ENCODE assay signal across 1 cellular context in genomic region chr3:161322781-161323568, GRCh38.
TF ChIP-seq lines count a peak whose summit lies in the region.

No MANE protein-coding gene starts in this region.

TF ChIP-seq in HepG2, 621 proteins besides CTCF, POLR2A, EP300 and RAD21 (continued from another document and continues in another):
- TF ChIP-seq CBFB (CRISPR knock-in tag; IDR thresholded peaks at IDR 0.05) (no peak), GZF1 (CRISPR knock-in tag; IDR thresholded peaks at IDR 0.05) (no peak), TOPORS (CRISPR knock-in tag; IDR thresholded peaks at IDR 0.05) (no peak), AHR (CRISPR knock-in tag; IDR thresholded peaks at IDR 0.05) (no peak), TRAFD1 (CRISPR knock-in tag; IDR thresholded peaks at IDR 0.05; ENCODE audit: borderline replicate concordance) (no peak), MEIS1 (CRISPR knock-in tag; IDR thresholded peaks at IDR 0.05; ENCODE audit: borderline replicate concordance) (no peak), THAP9 (CRISPR knock-in tag; IDR thresholded peaks at IDR 0.05; ENCODE audit: borderline replicate concordance) (no peak), ZNF737 (CRISPR knock-in tag; IDR thresholded peaks at IDR 0.05; ENCODE audit: borderline replicate concordance) (no peak), RBM39 (IDR thresholded peaks at IDR 0.05; ENCODE audit: low read depth, low read length, poor library complexity, severe bottlenecking) (no peak), TCF7L2 (IDR thresholded peaks at IDR 0.05; ENCODE audit: low read depth, low read length) (0 out of 2 replicates have a peak, but pooled peaks have one; percentile 67), ZNF576 (CRISPR knock-in tag; IDR thresholded peaks at IDR 0.05) (no peak), UBTF (CRISPR knock-in tag; IDR thresholded peaks at IDR 0.05) (no peak), NR2F2 (IDR thresholded peaks at IDR 0.05; ENCODE audit: borderline replicate concordance, low read depth) (peak; percentile 68), ZNF441 (CRISPR knock-in tag; IDR thresholded peaks at IDR 0.05; ENCODE audit: borderline replicate concordance) (no peak), RNF2 (conservative IDR thresholded peaks at IDR 0.05; ENCODE audit: low read depth) (no peak), PCBP2 (optimal IDR thresholded peaks at IDR 0.05; ENCODE audit: low read depth, low read length, poor library complexity, severe bottlenecking) (no peak), SNRNP70 (IDR thresholded peaks at IDR 0.05; ENCODE audit: low read depth, low read length) (no peak), ZNF275 (CRISPR knock-in tag; IDR thresholded peaks at IDR 0.05; ENCODE audit: borderline replicate concordance) (no peak), ARNT2 (CRISPR knock-in tag; IDR thresholded peaks at IDR 0.05; ENCODE audit: low read depth) (no peak), IRX3 (CRISPR knock-in tag; IDR thresholded peaks at IDR 0.05; ENCODE audit: borderline replicate concordance, low read depth) (no peak), IRF9 (CRISPR knock-in tag; IDR thresholded peaks at IDR 0.05; ENCODE audit: borderline replicate concordance) (no peak), CSRNP2 (CRISPR knock-in tag; conservative IDR thresholded peaks at IDR 0.05; ENCODE audit: low read depth) (no peak), NFYC (CRISPR knock-in tag; IDR thresholded peaks at IDR 0.05) (no peak), ZNF318 (CRISPR knock-in tag; IDR thresholded peaks at IDR 0.05) (no peak), KAT2B (IDR thresholded peaks at IDR 0.05; ENCODE audit: borderline replicate concordance, low read depth, low read length) (no peak), TFE3 (CRISPR knock-in tag; IDR thresholded peaks at IDR 0.05) (peak; percentile 51; the same call in 1 of the 2 replicates), ETS1 (CRISPR knock-in tag; IDR thresholded peaks at IDR 0.05) (no peak), GTF2F1 (IDR thresholded peaks at IDR 0.05; ENCODE audit: low read length) (no peak), MAZ (IDR thresholded peaks at IDR 0.05; ENCODE audit: borderline replicate concordance, low read depth, low read length) (no peak), MAZ (CRISPR knock-in tag; IDR thresholded peaks at IDR 0.05; ENCODE audit: low read depth) (no peak), CHD4 (IDR thresholded peaks at IDR 0.05; ENCODE audit: borderline replicate concordance, low read length) (0 out of 2 replicates have a peak, but pooled peaks have one; percentile 14)
